ENCODE assay signal across 8 cellular contexts in the genomic region with DNA sequence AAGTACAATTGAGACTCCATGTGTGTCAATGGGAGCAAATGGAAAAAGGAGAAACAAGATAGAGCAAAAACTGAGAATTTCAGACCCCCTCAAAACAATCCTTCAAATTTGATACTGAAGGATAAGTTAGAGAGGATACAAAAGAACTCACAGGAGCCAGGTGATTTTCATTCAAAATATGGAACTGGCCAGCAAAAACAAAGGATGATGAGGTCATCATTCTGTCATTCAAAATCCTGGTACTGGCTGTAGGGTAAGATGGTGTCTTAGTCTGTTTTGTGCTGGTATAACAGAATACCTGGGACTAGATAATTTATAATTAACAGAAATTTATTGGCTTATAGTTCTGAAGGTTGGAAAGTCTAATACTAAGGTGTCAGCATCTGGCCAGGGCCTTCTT.
"Had no signal": no experiment of that assay in that cellular context is flagged by ENCODE, and none has a peak within 500 bp of the region (broad histone marks: within the 10 kb centered on the region; RNA-seq: fewer than 3 reads in every experiment).

No MANE protein-coding gene starts in this region.

- H3K36me3 ChIP-seq: HAP-1 had no signal

- H3K9ac ChIP-seq: GM23248 had no signal

- H3K27ac Mint-ChIP-seq: IgD-negative memory B cell had no signal

- H3K27ac ChIP-seq: GM23248 had no signal

- H3K9me3 ChIP-seq: HAP-1 had no signal

- H3K4me3 Mint-ChIP-seq: IgD-negative memory B cell had no signal

- H3K4me1 ChIP-seq: HAP-1 had no signal

- H3K27me3 Mint-ChIP-seq: IgD-negative memory B cell had no signal

- H2AFZ ChIP-seq: GM23248 had no signal

- ATAC-seq: HCT116 had no signal

- FAIRE-seq: HTR-8/SVneo had no signal

- H3K4me3 ChIP-seq: GM23248, HAP-1 had no signal

- DNase-seq: GM23248, GOT3, H7, KG1 had no signal

- H3K36me3 Mint-ChIP-seq: IgD-negative memory B cell had no signal

- H3K4me1 Mint-ChIP-seq: IgD-negative memory B cell had no signal
